In genomic region chr15:99440551-99441426, GRCh38 we compare ENCODE assay signal across 12 cellular contexts.
A peak's percentile ranks its signal among the peaks of the same experiment; 100 is the strongest.
DNase-seq lines count a peak whose midpoint lies in the region; ATAC-seq and TF ChIP-seq lines count a peak whose summit lies in the region.
"Had no signal": no experiment of that assay in that cellular context is flagged by ENCODE, and none has a peak within 500 bp of the region (broad histone marks: within the 10 kb centered on the region; RNA-seq: fewer than 3 reads in every experiment).

No MANE protein-coding gene starts in this region.

- H3K4me1 Mint-ChIP-seq in stimulated activated memory B cell treated with anti-CD40 and anti-IgM and Interleukin-4, amounts not matched to agents 10 μg/mL and 1 μg/mL and 100 μg/mL, for 72 hours, result peaks cover 40% of the 10 kb centered on the region

- H3K4me1 ChIP-seq in heart left ventricle, result peaks cover 5 to 79% (median 57%) of the 10 kb centered on the region in 12 donors
- peaks cover 40 to 43% of the 10 kb centered on the region in 2 donors for H3K4me1 ChIP-seq in gastrocnemius medialis

- TF ChIP-seq POLR2A in heart left ventricle (IDR thresholded peaks at IDR 0.05), result no peak
- TF ChIP-seq POLR2A in gastrocnemius medialis (IDR thresholded peaks at IDR 0.05), result no peak

- ATAC-seq in heart left ventricle (no peak), HG03095 (IDR thresholded peaks at IDR 0.05; ENCODE audit: unreplicated experiment) (no peak), gastrocnemius medialis (no peak)
- ATAC-seq in stimulated activated memory B cell treated with anti-CD40 and anti-IgM and Interleukin-4, amounts not matched to agents 10 μg/mL and 1 μg/mL and 100 μg/mL, for 72 hours, result no peak

- no peaks in the 10 kb centered on the region for H3K9me3 Mint-ChIP-seq in stimulated activated memory B cell treated with anti-CD40 and anti-IgM and Interleukin-4, amounts not matched to agents 10 μg/mL and 1 μg/mL and 100 μg/mL, for 72 hours

- intact Hi-C loops in heart left ventricle (cut with DNase I) (loop anchor here in 1 of 10 donors (10.0 kb wide), 1 partner anchor 124 kb away; the partner anchor contains the start of gene MEF2A), gastrocnemius medialis (cut with DNase I; ENCODE audit: low total_unique reads) (no loop called here)

- WGBS in heart left ventricle, 4 donors, result 76 to 86% (median 78%) methylated on average over 18 to 20 of the region's 20 CpGs

- peak; percentile 24 for DNase-seq in NCI-H82 (lab: John Stamatoyannopoulos, UW)
- no peak for DNase-seq in NCI-H82 treated with DMSO at 0.1 percent for 48 hours (lab: John Stamatoyannopoulos, UW; ENCODE audit: unreplicated experiment)
- DNase-seq in NCI-H146 (lab: John Stamatoyannopoulos, UW), result peak; percentile 81
- DNase-seq in heart left ventricle, result peak in 2 of 5 donors; percentile 23 to 24
- no peak for DNase-seq in ecto neural progenitor cell (ENCODE audit: low spot score)
- no peak for DNase-seq in gastrocnemius medialis
- DNase-seq: GM23248; NK-92 treated with Interleukin-12 subunit alpha and Interleukin-12 subunit beta, amount 100 ng/mL, for 24 hours; T-helper 2 cell had no signal

- H3K9me3 ChIP-seq in heart left ventricle, result no peaks in the 10 kb centered on the region
- H3K9me3 ChIP-seq in gastrocnemius medialis, result no peaks in the 10 kb centered on the region

- no peaks in the 10 kb centered on the region for H3K36me3 ChIP-seq in heart left ventricle
- no peaks in the 10 kb centered on the region for H3K36me3 ChIP-seq in gastrocnemius medialis

- no peaks in the 10 kb centered on the region for H3K27me3 Mint-ChIP-seq in stimulated activated memory B cell treated with anti-CD40 and anti-IgM and Interleukin-4, amounts not matched to agents 10 μg/mL and 1 μg/mL and 100 μg/mL, for 72 hours

- H3K36me3 Mint-ChIP-seq in stimulated activated memory B cell treated with anti-CD40 and anti-IgM and Interleukin-4, amounts not matched to agents 10 μg/mL and 1 μg/mL and 100 μg/mL, for 72 hours, result no peaks in the 10 kb centered on the region

- H3K27ac Mint-ChIP-seq in stimulated activated memory B cell treated with anti-CD40 and anti-IgM and Interleukin-4, amounts not matched to agents 10 μg/mL and 1 μg/mL and 100 μg/mL, for 72 hours, result peak overlapping the region; percentile 63

- no peak overlapping the region for H3K4me3 Mint-ChIP-seq in stimulated activated memory B cell treated with anti-CD40 and anti-IgM and Interleukin-4, amounts not matched to agents 10 μg/mL and 1 μg/mL and 100 μg/mL, for 72 hours

- TF ChIP-seq CTCF in heart left ventricle (IDR thresholded peaks at IDR 0.05) (no peak), gastrocnemius medialis (IDR thresholded peaks at IDR 0.05 in 4 of 5, conservative IDR thresholded peaks at IDR 0.05 in 1 of 5) (no peak)

- H3K27ac ChIP-seq in heart left ventricle, result peak overlapping the region in 11 of 12 donors; percentile 18 to 89 (median 82)
- H3K27ac ChIP-seq in gastrocnemius medialis, result peak overlapping the region in 2 of 4 donors; percentile 40 to 67
- H3K27ac ChIP-seq: KMS-11 had no signal

- in situ Hi-C loops in gastrocnemius medialis (cut with MboI; ENCODE audit: low sequenced_read_pairs in 4 of 4), result no loop called here

- H3K4me3 ChIP-seq in heart left ventricle, result no peak overlapping the region
- H3K4me3 ChIP-seq in gastrocnemius medialis, result no peak overlapping the region

- no peaks in the 10 kb centered on the region for H3K27me3 ChIP-seq in heart left ventricle
- no peaks in the 10 kb centered on the region for H3K27me3 ChIP-seq in gastrocnemius medialis

Comparison
In these comparisons a context has a peak if more than half of its experiments do, and no peak if none do; other contexts are left out.
1. DNase-seq: peak in NCI-H82 (single experiment) and NCI-H146 (single experiment); none in NCI-H82 treated with DMSO at 0.1 percent for 48 hours (single experiment), ecto neural progenitor cell (single experiment) and gastrocnemius medialis (0 of 2).